1 cellular context compared by ENCODE assay signal in the genomic region with DNA sequence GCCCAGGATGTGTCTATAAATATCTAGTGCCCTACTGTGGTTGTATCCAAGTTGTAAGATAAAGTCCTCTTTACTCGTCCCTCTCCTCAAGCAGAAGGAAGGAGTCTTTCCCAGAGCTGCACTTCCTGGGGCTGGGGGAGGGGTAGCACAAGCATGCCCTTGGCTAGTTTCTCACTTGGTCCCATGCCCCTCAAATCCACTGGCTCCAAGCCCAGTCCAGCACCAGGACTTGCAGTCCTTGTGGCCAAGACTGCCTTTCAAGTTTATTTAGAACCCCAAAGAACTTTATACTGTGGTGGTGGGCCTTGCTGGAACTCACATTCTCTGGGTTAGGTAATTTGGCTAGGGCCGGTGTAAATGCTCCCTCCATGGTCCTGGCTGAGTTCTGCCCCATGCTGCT.
TF ChIP-seq lines count a peak whose summit lies in the region.

No MANE protein-coding gene starts in this region.

TF ChIP-seq in GM23338, 12 proteins besides CTCF, POLR2A, EP300 and RAD21:
- TF ChIP-seq, protein P1, sequence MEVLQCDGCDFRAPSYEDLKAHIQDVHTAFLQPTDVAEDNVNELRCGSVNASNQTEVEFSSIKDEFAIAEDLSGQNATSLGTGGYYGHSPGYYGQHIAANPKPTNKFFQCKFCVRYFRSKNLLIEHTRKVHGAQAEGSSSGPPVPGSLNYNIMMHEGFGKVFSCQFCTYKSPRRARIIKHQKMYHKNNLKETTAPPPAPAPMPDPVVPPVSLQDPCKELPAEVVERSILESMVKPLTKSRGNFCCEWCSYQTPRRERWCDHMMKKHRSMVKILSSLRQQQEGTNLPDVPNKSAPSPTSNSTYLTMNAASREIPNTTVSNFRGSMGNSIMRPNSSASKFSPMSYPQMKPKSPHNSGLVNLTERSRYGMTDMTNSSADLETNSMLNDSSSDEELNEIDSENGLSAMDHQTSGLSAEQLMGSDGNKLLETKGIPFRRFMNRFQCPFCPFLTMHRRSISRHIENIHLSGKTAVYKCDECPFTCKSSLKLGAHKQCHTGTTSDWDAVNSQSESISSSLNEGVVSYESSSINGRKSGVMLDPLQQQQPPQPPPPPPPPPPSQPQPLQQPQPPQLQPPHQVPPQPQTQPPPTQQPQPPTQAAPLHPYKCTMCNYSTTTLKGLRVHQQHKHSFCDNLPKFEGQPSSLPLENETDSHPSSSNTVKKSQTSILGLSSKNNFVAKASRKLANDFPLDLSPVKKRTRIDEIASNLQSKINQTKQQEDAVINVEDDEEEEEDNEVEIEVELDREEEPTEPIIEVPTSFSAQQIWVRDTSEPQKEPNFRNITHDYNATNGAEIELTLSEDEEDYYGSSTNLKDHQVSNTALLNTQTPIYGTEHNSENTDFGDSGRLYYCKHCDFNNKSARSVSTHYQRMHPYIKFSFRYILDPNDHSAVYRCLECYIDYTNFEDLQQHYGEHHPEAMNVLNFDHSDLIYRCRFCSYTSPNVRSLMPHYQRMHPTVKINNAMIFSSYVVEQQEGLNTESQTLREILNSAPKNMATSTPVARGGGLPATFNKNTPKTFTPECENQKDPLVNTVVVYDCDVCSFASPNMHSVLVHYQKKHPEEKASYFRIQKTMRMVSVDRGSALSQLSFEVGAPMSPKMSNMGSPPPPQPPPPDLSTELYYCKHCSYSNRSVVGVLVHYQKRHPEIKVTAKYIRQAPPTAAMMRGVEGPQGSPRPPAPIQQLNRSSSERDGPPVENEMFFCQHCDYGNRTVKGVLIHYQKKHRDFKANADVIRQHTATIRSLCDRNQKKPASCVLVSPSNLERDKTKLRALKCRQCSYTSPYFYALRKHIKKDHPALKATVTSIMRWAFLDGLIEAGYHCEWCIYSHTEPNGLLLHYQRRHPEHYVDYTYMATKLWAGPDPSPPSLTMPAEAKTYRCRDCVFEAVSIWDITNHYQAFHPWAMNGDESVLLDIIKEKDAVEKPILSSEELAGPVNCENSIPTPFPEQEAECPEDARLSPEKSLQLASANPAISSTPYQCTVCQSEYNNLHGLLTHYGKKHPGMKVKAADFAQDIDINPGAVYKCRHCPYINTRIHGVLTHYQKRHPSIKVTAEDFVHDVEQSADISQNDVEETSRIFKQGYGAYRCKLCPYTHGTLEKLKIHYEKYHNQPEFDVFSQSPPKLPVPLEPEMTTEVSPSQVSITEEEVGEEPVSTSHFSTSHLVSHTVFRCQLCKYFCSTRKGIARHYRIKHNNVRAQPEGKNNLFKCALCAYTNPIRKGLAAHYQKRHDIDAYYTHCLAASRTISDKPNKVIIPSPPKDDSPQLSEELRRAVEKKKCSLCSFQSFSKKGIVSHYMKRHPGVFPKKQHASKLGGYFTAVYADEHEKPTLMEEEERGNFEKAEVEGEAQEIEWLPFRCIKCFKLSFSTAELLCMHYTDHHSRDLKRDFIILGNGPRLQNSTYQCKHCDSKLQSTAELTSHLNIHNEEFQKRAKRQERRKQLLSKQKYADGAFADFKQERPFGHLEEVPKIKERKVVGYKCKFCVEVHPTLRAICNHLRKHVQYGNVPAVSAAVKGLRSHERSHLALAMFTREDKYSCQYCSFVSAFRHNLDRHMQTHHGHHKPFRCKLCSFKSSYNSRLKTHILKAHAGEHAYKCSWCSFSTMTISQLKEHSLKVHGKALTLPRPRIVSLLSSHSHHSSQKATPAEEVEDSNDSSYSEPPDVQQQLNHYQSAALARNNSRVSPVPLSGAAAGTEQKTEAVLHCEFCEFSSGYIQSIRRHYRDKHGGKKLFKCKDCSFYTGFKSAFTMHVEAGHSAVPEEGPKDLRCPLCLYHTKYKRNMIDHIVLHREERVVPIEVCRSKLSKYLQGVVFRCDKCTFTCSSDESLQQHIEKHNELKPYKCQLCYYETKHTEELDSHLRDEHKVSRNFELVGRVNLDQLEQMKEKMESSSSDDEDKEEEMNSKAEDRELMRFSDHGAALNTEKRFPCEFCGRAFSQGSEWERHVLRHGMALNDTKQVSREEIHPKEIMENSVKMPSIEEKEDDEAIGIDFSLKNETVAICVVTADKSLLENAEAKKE (CRISPR knock-in tag; IDR thresholded peaks at IDR 0.05): no peak
- TF ChIP-seq ZNF331 (CRISPR knock-in tag; IDR thresholded peaks at IDR 0.05; ENCODE audit: low read depth) (no peak), ZNF114 (CRISPR knock-in tag; IDR thresholded peaks at IDR 0.05) (no peak), CREB1 (CRISPR knock-in tag; IDR thresholded peaks at IDR 0.05; ENCODE audit: low read depth) (no peak), REST (IDR thresholded peaks at IDR 0.05; ENCODE audit: unreplicated experiment) (no peak), EZH2 (IDR thresholded peaks at IDR 0.05; ENCODE audit: low read depth, unreplicated experiment) (no peak), EZH2phosphoT487 (IDR thresholded peaks at IDR 0.05; ENCODE audit: unreplicated experiment) (no peak), NANOG (IDR thresholded peaks at IDR 0.05; ENCODE audit: borderline replicate concordance) (no peak), STAT1 (IDR thresholded peaks at IDR 0.05; ENCODE audit: unreplicated experiment) (no peak), ETS1 (IDR thresholded peaks at IDR 0.05) (no peak), POLR2AphosphoS5 (IDR thresholded peaks at IDR 0.05; ENCODE audit: low read depth) (no peak)
